Comparison of ENCODE assay signal across 29 cellular contexts in the genomic region with DNA sequence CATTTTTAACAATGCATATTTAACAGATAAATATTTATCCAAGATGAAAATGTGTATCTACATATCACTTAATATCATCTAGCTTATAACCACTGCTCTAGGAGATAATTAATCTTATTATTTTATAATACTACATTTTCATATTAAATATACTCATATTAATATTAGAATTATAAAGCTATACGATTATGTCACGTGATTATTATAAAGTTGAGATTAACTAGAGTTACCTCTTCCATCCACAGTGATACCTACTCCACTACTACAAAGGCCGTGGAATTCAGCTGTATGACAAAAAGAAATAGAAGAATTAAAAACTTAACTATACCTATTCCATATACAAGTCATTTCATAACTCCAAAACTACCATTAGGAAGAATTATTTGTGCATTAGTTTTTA.
"Had no signal": no experiment of that assay in that cellular context is flagged by ENCODE, and none has a peak within 500 bp of the region (broad histone marks: within the 10 kb centered on the region; RNA-seq: fewer than 3 reads in every experiment).

No MANE protein-coding gene starts in this region.

- H3K4me3 ChIP-seq: colonic mucosa, gastrocnemius medialis, heart left ventricle had no signal

- H3K4me3 Mint-ChIP-seq: activated CD4-positive, alpha-beta memory T cell treated with anti-CD3 and anti-CD28 coated beads, Interleukin-2, amount 10 ng/mL, durations not matched to agents 7 days and 5 days; activated CD4-positive, alpha-beta T cell treated with anti-CD3 and anti-CD28 coated beads, Interleukin-2, amount 10 ng/mL, durations not matched to agents 7 days and 5 days; activated naive CD8-positive, alpha-beta T cell; activated T-cell treated with anti-CD3 and anti-CD28 coated beads, Interleukin-2, amount 50 U/mL, for 24 hours; activated T-cell treated with anti-CD3 and anti-CD28 coated beads, Interleukin-2, amount 50 U/mL, for 72 hours; WTC11 had no signal

- ATAC-seq: activated T-cell treated with anti-CD3 and anti-CD28 coated beads, Interleukin-2, amount 50 U/mL, for 72 hours; esophagus mucosa; gastrocnemius medialis; heart left ventricle; WTC11 had no signal

- H3K9me3 Mint-ChIP-seq: activated CD4-positive, alpha-beta memory T cell treated with anti-CD3 and anti-CD28 coated beads, Interleukin-2, amount 10 ng/mL, durations not matched to agents 7 days and 5 days; activated CD4-positive, alpha-beta T cell treated with anti-CD3 and anti-CD28 coated beads, Interleukin-2, amount 10 ng/mL, durations not matched to agents 7 days and 5 days; activated T-cell treated with anti-CD3 and anti-CD28 coated beads, Interleukin-2, amount 50 U/mL, for 24 hours; activated T-cell treated with anti-CD3 and anti-CD28 coated beads, Interleukin-2, amount 50 U/mL, for 72 hours; WTC11 had no signal

- H3K27ac ChIP-seq: brain microvascular endothelial cell, colonic mucosa, gastrocnemius medialis, heart left ventricle, VCaP had no signal

- H3K36me3 Mint-ChIP-seq: activated naive CD8-positive, alpha-beta T cell had no signal

- FAIRE-seq: astrocyte, bronchial epithelial cell had no signal

- H3K27me3 Mint-ChIP-seq: activated CD4-positive, alpha-beta memory T cell treated with anti-CD3 and anti-CD28 coated beads, Interleukin-2, amount 10 ng/mL, durations not matched to agents 7 days and 5 days; activated CD4-positive, alpha-beta T cell treated with anti-CD3 and anti-CD28 coated beads, Interleukin-2, amount 10 ng/mL, durations not matched to agents 7 days and 5 days; activated naive CD8-positive, alpha-beta T cell; activated T-cell treated with anti-CD3 and anti-CD28 coated beads, Interleukin-2, amount 50 U/mL, for 24 hours had no signal

- H3K9me3 ChIP-seq: colonic mucosa, gastrocnemius medialis, heart left ventricle had no signal

- DNase-seq: activated CD4-positive, alpha-beta memory T cell treated with anti-CD3 and anti-CD28 coated beads, Interleukin-2, amount 10 ng/mL, durations not matched to agents 7 days and 5 days; activated CD4-positive, alpha-beta T cell treated with anti-CD3 and anti-CD28 coated beads for 1 hour; activated CD4-positive, alpha-beta T cell treated with anti-CD3 and anti-CD28 coated beads for 4 hours; activated CD4-positive, alpha-beta T cell treated with anti-CD3 and anti-CD28 coated beads, Interleukin-2, amount 10 ng/mL, durations not matched to agents 7 days and 5 days; activated CD4-positive, alpha-beta T cell treated with anti-CD3 and anti-CD28 coated beads, Interleukin-2, amount 50 U/mL, for 4 hours; activated CD8-positive, alpha-beta memory T cell treated with anti-CD3 and anti-CD28 coated beads, Interleukin-2, amount 50 U/mL, for 48 hours; activated gamma-delta T cell treated with Interleukin-2 at 50 U/mL for 16 hours; activated naive CD4-positive, alpha-beta T cell treated with anti-CD3 and anti-CD28 coated beads, Interleukin-2, amount 50 U/mL, for 16 hours; activated naive CD4-positive, alpha-beta T cell treated with Interleukin-2 at 50 U/mL for 16 hours; activated T-cell treated with anti-CD3 and anti-CD28 coated beads for 4 hours; activated T-cell treated with anti-CD3 and anti-CD28 coated beads, Interleukin-2, amount 50 U/mL, for 24 hours; activated T-cell treated with anti-CD3 and anti-CD28 coated beads, Interleukin-2, amount 50 U/mL, for 72 hours; amniotic stem cell; anterior cingulate cortex; brain microvascular endothelial cell; caudate nucleus; colonic mucosa; effector CD8-positive, alpha-beta T cell; foreskin fibroblast; gastrocnemius medialis; glutamatergic neuron; heart left ventricle; T-helper 2 cell had no signal

- H3K27ac Mint-ChIP-seq: activated CD4-positive, alpha-beta memory T cell treated with anti-CD3 and anti-CD28 coated beads, Interleukin-2, amount 10 ng/mL, durations not matched to agents 7 days and 5 days; activated CD4-positive, alpha-beta T cell treated with anti-CD3 and anti-CD28 coated beads, Interleukin-2, amount 10 ng/mL, durations not matched to agents 7 days and 5 days; activated naive CD8-positive, alpha-beta T cell; activated T-cell treated with anti-CD3 and anti-CD28 coated beads, Interleukin-2, amount 50 U/mL, for 24 hours; activated T-cell treated with anti-CD3 and anti-CD28 coated beads, Interleukin-2, amount 50 U/mL, for 72 hours; WTC11 had no signal

- H3K4me1 Mint-ChIP-seq: activated CD4-positive, alpha-beta memory T cell treated with anti-CD3 and anti-CD28 coated beads, Interleukin-2, amount 10 ng/mL, durations not matched to agents 7 days and 5 days; activated CD4-positive, alpha-beta T cell treated with anti-CD3 and anti-CD28 coated beads, Interleukin-2, amount 10 ng/mL, durations not matched to agents 7 days and 5 days; WTC11 had no signal

- H3K4me1 ChIP-seq: colonic mucosa, gastrocnemius medialis, heart left ventricle had no signal

- H3K27me3 ChIP-seq: brain microvascular endothelial cell, colonic mucosa, gastrocnemius medialis, heart left ventricle had no signal

- H3K36me3 ChIP-seq: colonic mucosa, gastrocnemius medialis had no signal
